8 cellular contexts compared by ENCODE assay signal in genomic region chr14:81220488-81220766, GRCh38. TPM values are rescaled to one million over a fixed set of nuclear protein-coding genes. Genes with fewer than 3 reads are reported as not detected.
A peak's percentile ranks its signal among the peaks of the same experiment; 100 is the strongest.
DNase-seq lines count a peak whose midpoint lies in the region; ATAC-seq, FAIRE-seq and TF ChIP-seq lines count a peak whose summit lies in the region.

No MANE protein-coding gene starts in this region.

- no peaks in the 10 kb centered on the region for H3K9me3 ChIP-seq in adrenal gland (replicated peaks in 1 of 3)
- H3K9me3 ChIP-seq in HepG2 (ENCODE audit: low read length) = no peaks in the 10 kb centered on the region
- H3K9me3 ChIP-seq in tibial artery = no peaks in the 10 kb centered on the region

- H3K4me2 ChIP-seq in HepG2 (ENCODE audit: low read depth, low read length) = peak overlapping the region; percentile 50

- TF ChIP-seq EP300 in HepG2 (IDR thresholded peaks at IDR 0.05; ENCODE audit: low read depth in 2 of 2, low read length in 2 of 2) (no peak), HepG2 (CRISPR knock-in tag; IDR thresholded peaks at IDR 0.05; ENCODE audit: borderline replicate concordance) (no peak)

- peaks cover 38% of the 10 kb centered on the region for H3K36me3 Mint-ChIP-seq in activated T-cell treated with anti-CD3 and anti-CD28 coated beads, Interleukin-2, amount 50 U/mL, for 24 hours (ENCODE audit: low read depth)

- H3K27me3 Mint-ChIP-seq in activated T-cell treated with anti-CD3 and anti-CD28 coated beads, Interleukin-2, amount 50 U/mL, for 24 hours = no peaks in the 10 kb centered on the region

- H3K79me2 ChIP-seq in HepG2 (ENCODE audit: insufficient read depth, low read length) = peaks cover 38% of the 10 kb centered on the region

- BruUV-seq in HepG2 (replicated peaks; lab: Mats Ljungman, UMichigan) = no TSS peak

- CTCF ChIA-PET in HepG2 (lab: Yijun Ruan, JAX; ENCODE audit: low intra/inter-chr PET ratio, low total read pairs) = no interaction called here

- 0 to 2% (median 0%) methylated on average over 9 to 10 of the region's 10 CpGs for WGBS in adrenal gland, 4 donors
- WGBS in HepG2 (ENCODE audit: low lambda C conversion rate) = 2% methylated on average over 10 of the region's 10 CpGs

- H3K4me3 Mint-ChIP-seq in activated T-cell treated with anti-CD3 and anti-CD28 coated beads, Interleukin-2, amount 50 U/mL, for 24 hours = peak overlapping the region; percentile 93

- H3K27ac ChIP-seq in adrenal gland (peak overlapping the region; percentile 76 to 99 (median 97)), HepG2 (ENCODE audit: extremely low read length, insufficient read depth, low read length) (peak overlapping the region; percentile 100), tibial artery (peak overlapping the region; percentile 92 to 99)

- intact Hi-C loops in adrenal gland (cut with DNase I) = no loop called here
- intact Hi-C loops in HepG2 (cut with micrococcal nuclease; ENCODE audit: unreplicated experiment) = no loop called here
- intact Hi-C loops in tibial artery (cut with DNase I; ENCODE audit: low total_unique reads) = loop anchor here (5.0 kb wide), 1 partner anchor 48 kb away; no protein-coding TSS in a partner anchor

- H3K27me3 ChIP-seq in adrenal gland (no peaks in the 10 kb centered on the region), HepG2 (ENCODE audit: control insufficient read depth in 1 of 2, insufficient read depth in 2 of 2, low read length in 2 of 2) (no peaks in the 10 kb centered on the region), tibial artery (no peaks in the 10 kb centered on the region)

- TF ChIP-seq POLR2A in adrenal gland (IDR thresholded peaks at IDR 0.05) (no peak), HepG2 (IDR thresholded peaks at IDR 0.05; ENCODE audit: insufficient read depth in 1 of 2, low read depth in 2 of 2, low read length in 2 of 2) (no peak)

- DNase-seq in activated T-cell treated with anti-CD3 and anti-CD28 coated beads, Interleukin-2, amount 50 U/mL, for 24 hours = no peak
- DNase-seq in activated T-cell treated with anti-CD3 and anti-CD28 coated beads, Interleukin-2, amount 50 U/mL, for 1 hour = no peak
- no peak for DNase-seq in adrenal gland
- DNase-seq in HepG2 (ENCODE audit: low spot score) = no peak
- DNase-seq in tibial artery = no peak
- DNase-seq in superior temporal gyrus (ENCODE audit: extremely low spot score) = no peak
- DNase-seq in HuH-7 (ENCODE audit: low spot score) = no peak

- in situ Hi-C loops in HepG2 (cut with HindIII; ENCODE audit: extremely low pct_ligation_motif_present, low pct_unique_long_range_greater_than_20kb) = no loop called here

- H3K4me1 ChIP-seq in adrenal gland (replicated peaks in 1 of 2) (peaks cover 4 to 33% of the 10 kb centered on the region in 2 donors), HepG2 (ENCODE audit: insufficient read depth, low read length) (peaks cover 36% of the 10 kb centered on the region), tibial artery (peaks cover 0 to 40% (median 13%) of the 10 kb centered on the region in 4 donors)

- TF ChIP-seq CTCF in adrenal gland (IDR thresholded peaks at IDR 0.05) (no peak), HepG2 (CRISPR knock-in tag; IDR thresholded peaks at IDR 0.05) (no peak), tibial artery (IDR thresholded peaks at IDR 0.05) (no peak)

- H3K36me3 ChIP-seq in adrenal gland (replicated peaks in 1 of 2) = peaks cover 0 to 9% of the 10 kb centered on the region in 2 donors
- peaks cover 0 to 11% of the 10 kb centered on the region in 2 experiments; a peak in 3 of 5 replicates for H3K36me3 ChIP-seq in HepG2 (replicated peaks in 1 of 2; ENCODE audit: control insufficient read depth in 1 of 2, insufficient read depth in 2 of 2, low read length in 2 of 2)
- H3K36me3 ChIP-seq in tibial artery = peaks cover 0 to 8% (median 8%) of the 10 kb centered on the region in 3 donors

- H3K9ac ChIP-seq in HepG2 (ENCODE audit: insufficient read depth, low read depth, low read length) = peak overlapping the region; percentile 94

- no peaks in the 10 kb centered on the region for H4K20me1 ChIP-seq in HepG2 (ENCODE audit: insufficient read depth, low read length)

- H3K9me3 Mint-ChIP-seq in activated T-cell treated with anti-CD3 and anti-CD28 coated beads, Interleukin-2, amount 50 U/mL, for 24 hours = peaks cover 6% of the 10 kb centered on the region

- no peak for FAIRE-seq in HepG2 (lab: Jason Lieb, UNC)

- no peak overlapping the region for H2AFZ ChIP-seq in HepG2 (ENCODE audit: low read length)

- peak overlapping the region; percentile 99 for H3K27ac Mint-ChIP-seq in activated T-cell treated with anti-CD3 and anti-CD28 coated beads, Interleukin-2, amount 50 U/mL, for 24 hours

- POLR2A ChIA-PET in HepG2 (lab: Yijun Ruan, JAX) = interaction anchor here (1.0 to 2.2 kb wide), 11 partner anchors 10 to 279 kb away, joined by 3 to 20 read pairs (median 6); partner anchors contain the start of gene CEP128

- peak overlapping the region; percentile 45 to 80 (median 53) for H3K4me3 ChIP-seq in adrenal gland
- peak overlapping the region; percentile 77 to 94 (median 84) for H3K4me3 ChIP-seq in HepG2 (replicated peaks in 1 of 3; ENCODE audit: insufficient read depth in 1 of 3, low read depth in 2 of 3, low read length in 3 of 3)
- H3K4me3 ChIP-seq in tibial artery = peak overlapping the region; percentile 84 to 95

- ATAC-seq in HepG2 (no peak), HG03378 (IDR thresholded peaks at IDR 0.05; ENCODE audit: unreplicated experiment) (no peak)

- TF ChIP-seq RAD21 in HepG2 (CRISPR knock-in tag; IDR thresholded peaks at IDR 0.05) = no peak

- H3K4me1 Mint-ChIP-seq in activated T-cell treated with anti-CD3 and anti-CD28 coated beads, Interleukin-2, amount 50 U/mL, for 24 hours (ENCODE audit: low read depth) = peaks cover 41% of the 10 kb centered on the region

TF ChIP-seq in HepG2, 621 proteins besides CTCF, POLR2A, EP300 and RAD21:
- TF ChIP-seq MTERF4 (CRISPR knock-in tag; IDR thresholded peaks at IDR 0.05) (0 out of 2 replicates have a peak, but pooled peaks have one; percentile 0), ZFY (CRISPR knock-in tag; IDR thresholded peaks at IDR 0.05) (no peak; the same call in 1 of the 2 replicates), RARG (CRISPR knock-in tag; IDR thresholded peaks at IDR 0.05; ENCODE audit: low read depth) (no peak), ZSCAN22 (CRISPR knock-in tag; IDR thresholded peaks at IDR 0.05) (no peak), PRDM4 (CRISPR knock-in tag; IDR thresholded peaks at IDR 0.05; ENCODE audit: borderline replicate concordance) (no peak), SNAPC2 (CRISPR knock-in tag; IDR thresholded peaks at IDR 0.05) (0 out of 2 replicates have a peak, but pooled peaks have one; percentile 23)

RNA-seq across cellular contexts. Expression of gene GTF2A1, which starts 0.3 kb away (rescaled TPM):
- total RNA-seq in adrenal gland = 10 to 100 TPM; 18.9 to 51.4 (median 29.4) TPM
- polyA plus RNA-seq in adrenal gland = 10 to 100 TPM in 1 of 3 donors, 1 to 10 TPM in 2; 4.3 to 41.2 (median 5.1) TPM
- total RNA-seq in HepG2 (2016; rRNA removed; fragmentation: Illumina TruSeq; extraction: Trizol) = 17.5 and 30.1 TPM in 2 replicates
- 2.8 and 4.5 TPM in 2 replicates for total RNA-seq in HepG2 (2016; cell fraction: cytosol; rRNA removed; fragmentation: Illumina TruSeq; extraction: Trizol; ENCODE audit: low read depth)
- total RNA-seq in HepG2 (2016; cell fraction: insoluble cytoplasmic fraction; rRNA removed; fragmentation: Illumina TruSeq; extraction: Trizol) = 17.5 and 28.0 TPM in 2 replicates
- total RNA-seq in HepG2 (2016; cell fraction: membrane; rRNA removed; fragmentation: Illumina TruSeq; extraction: Trizol) = 4.8 and 6.0 TPM in 2 replicates
- 11.5 and 16.8 TPM in 2 replicates for total RNA-seq in HepG2 (2016; cell fraction: nucleus; rRNA removed; fragmentation: Illumina TruSeq; extraction: Trizol)
- 14.9 and 18.5 TPM in 2 replicates for polyA plus RNA-seq in HepG2 (2011; rRNA removed)
- 8.4 and 8.7 TPM in 2 replicates for polyA plus RNA-seq in HepG2 (2011; cell fraction: cytosol; rRNA removed)
- 6.8 and 7.7 TPM in 2 replicates for polyA plus RNA-seq in HepG2 (2011; cell fraction: nucleus; rRNA removed)
- polyA plus RNA-seq in HepG2 (2012) = 6.4 and 11.0 TPM in 2 replicates
- 0.42 and 0.45 TPM in 2 replicates for polyA plus RNA-seq in HepG2 (2016; cell fraction: cytosol; fragmentation: Illumina TruSeq; extraction: Trizol; ENCODE audit: low read depth)
- 18.4 and 18.8 TPM in 2 replicates for polyA plus RNA-seq in HepG2 (2016; cell fraction: insoluble cytoplasmic fraction; fragmentation: Illumina TruSeq; extraction: Trizol; ENCODE audit: low read depth)
- 2.0 TPM in 2 replicates for polyA plus RNA-seq in HepG2 (2016; cell fraction: membrane; fragmentation: Illumina TruSeq; extraction: Trizol; ENCODE audit: low read depth)
- 11.5 and 12.3 TPM in 2 replicates for polyA plus RNA-seq in HepG2 (2016; cell fraction: nucleus; fragmentation: Illumina TruSeq; extraction: Trizol; ENCODE audit: insufficient read depth, low read depth)
- polyA minus RNA-seq in HepG2 (2011; rRNA and poly(A)+ RNA removed; ENCODE audit: low replicate concordance) = 38.1 and 59.7 TPM in 2 replicates
- 19.6 and 19.7 TPM in 2 replicates for polyA minus RNA-seq in HepG2 (2011; cell fraction: cytosol; rRNA and poly(A)+ RNA removed)
- polyA minus RNA-seq in HepG2 (2011; cell fraction: nucleus; rRNA and poly(A)+ RNA removed) = 12.9 and 16.3 TPM in 2 replicates
